10 cellular contexts compared by ENCODE assay signal in genomic region chr3:38519651-38520050, GRCh38. TPM values are rescaled to one million over a fixed set of nuclear protein-coding genes. Genes with fewer than 3 reads are reported as not detected.
DNase-seq lines count a peak whose midpoint lies in the region; ATAC-seq lines count a peak whose summit lies in the region.
"Had no signal": no experiment of that assay in that cellular context is flagged by ENCODE, and none has a peak within 500 bp of the region (broad histone marks: within the 10 kb centered on the region; RNA-seq: fewer than 3 reads in every experiment).

No MANE protein-coding gene starts in this region.

- H3K4me2 ChIP-seq in BLaER1 treated with 17β-estradiol and CSF1 and Interleukin-3, amounts not matched to agents 10 nM and 100 nM, result peak overlapping the region; percentile 43 to 73 (median 57)

- peak; percentile 87 for ATAC-seq in activated CD8-positive, alpha-beta T cell treated with anti-CD3 and anti-CD28 coated beads, Interleukin-2, amount 10 ng/mL, durations not matched to agents 7 days and 5 days

- no peaks in the 10 kb centered on the region for H3K27me3 ChIP-seq in BLaER1 treated with 17β-estradiol and CSF1 and Interleukin-3, amounts not matched to agents 10 nM and 100 nM
- H3K27me3 ChIP-seq in H7 (ENCODE audit: control insufficient read depth, insufficient read depth, low read length), result no peaks in the 10 kb centered on the region

- H3K4me3 Mint-ChIP-seq in activated CD8-positive, alpha-beta T cell treated with anti-CD3 and anti-CD28 coated beads, Interleukin-2, amount 10 ng/mL, durations not matched to agents 7 days and 5 days, result peak overlapping the region; percentile 50

- peaks cover 8 to 25% (median 19%) of the 10 kb centered on the region in 10 experiments; a peak in 19 of 20 replicates for H3K4me1 ChIP-seq in BLaER1 treated with 17β-estradiol and CSF1 and Interleukin-3, amounts not matched to agents 10 nM and 100 nM

- H3K27me3 Mint-ChIP-seq in activated CD8-positive, alpha-beta T cell treated with anti-CD3 and anti-CD28 coated beads, Interleukin-2, amount 10 ng/mL, durations not matched to agents 7 days and 5 days (ENCODE audit: low read depth), result no peaks in the 10 kb centered on the region

- peaks cover 0 to 18% (median 3%) of the 10 kb centered on the region in 11 experiments; a peak in 6 of 22 replicates for H4K20me1 ChIP-seq in BLaER1 treated with 17β-estradiol and CSF1 and Interleukin-3, amounts not matched to agents 10 nM and 100 nM

- intact Hi-C loops in head of caudate nucleus (cut with DNase I), result loop anchor here (5.0 kb wide), 1 partner anchor 133 kb away; no protein-coding TSS in a partner anchor

- H3K9me3 ChIP-seq in BLaER1 treated with 17β-estradiol and CSF1 and Interleukin-3, amounts not matched to agents 10 nM and 100 nM (replicated peaks in 1 of 11), result no peaks in the 10 kb centered on the region

- no peak overlapping the region for H3K4me3 ChIP-seq in BLaER1 treated with 17β-estradiol and CSF1 and Interleukin-3, amounts not matched to agents 10 nM and 100 nM
- H3K4me3 ChIP-seq in H7 (ENCODE audit: insufficient read depth, low read depth, low read length), result no peak overlapping the region

- peaks cover 25 to 53% (median 44%) of the 10 kb centered on the region in 11 experiments for H3K36me3 ChIP-seq in BLaER1 treated with 17β-estradiol and CSF1 and Interleukin-3, amounts not matched to agents 10 nM and 100 nM
- peaks cover 7% of the 10 kb centered on the region for H3K36me3 ChIP-seq in H7 (replicated peaks; ENCODE audit: control insufficient read depth, insufficient read depth, low read length)

- H3K27ac Mint-ChIP-seq in activated CD8-positive, alpha-beta T cell treated with anti-CD3 and anti-CD28 coated beads, Interleukin-2, amount 10 ng/mL, durations not matched to agents 7 days and 5 days, result peak overlapping the region; percentile 83

- peak overlapping the region in 1 of 11 experiments; percentile 16; a peak in 1 of 22 replicates for H3K27ac ChIP-seq in BLaER1 treated with 17β-estradiol and CSF1 and Interleukin-3, amounts not matched to agents 10 nM and 100 nM

- H3K9ac ChIP-seq in BLaER1 treated with 17β-estradiol and CSF1 and Interleukin-3, amounts not matched to agents 10 nM and 100 nM, result peak overlapping the region in 2 of 11 experiments; percentile 7 to 24; a peak in 3 of 22 replicates

- H3K36me3 Mint-ChIP-seq in activated CD8-positive, alpha-beta T cell treated with anti-CD3 and anti-CD28 coated beads, Interleukin-2, amount 10 ng/mL, durations not matched to agents 7 days and 5 days (ENCODE audit: low read depth), result peaks cover 37% of the 10 kb centered on the region

- POLR2A ChIA-PET in activated CD8-positive, alpha-beta T cell treated with anti-CD3 and anti-CD28 coated beads, Interleukin-2, amount 10 ng/mL, durations not matched to agents 7 days and 5 days (lab: Charles Lee), result no interaction called here

- DNase-seq in H7 (peak; percentile 57), iPS-NIHi11 (ENCODE audit: low spot score) (peak; percentile 42), head of caudate nucleus (no peak), DMS 273 treated with DMSO at 0.1 percent for 48 hours (lab: John Stamatoyannopoulos, UW) (no peak), NCI-H1417 (lab: John Stamatoyannopoulos, UW) (no peak)
- peak; percentile 72 for DNase-seq in activated CD8-positive, alpha-beta T cell treated with anti-CD3 and anti-CD28 coated beads, Interleukin-2, amount 10 ng/mL, durations not matched to agents 7 days and 5 days
- DNase-seq: NCI-H1105, NCI-H69, SHP77 treated with DMSO at 0.1 percent for 48 hours had no signal

- H3K9me3 Mint-ChIP-seq in activated CD8-positive, alpha-beta T cell treated with anti-CD3 and anti-CD28 coated beads, Interleukin-2, amount 10 ng/mL, durations not matched to agents 7 days and 5 days (ENCODE audit: insufficient read depth), result no peaks in the 10 kb centered on the region

- peaks cover 35% of the 10 kb centered on the region for H3K4me1 Mint-ChIP-seq in activated CD8-positive, alpha-beta T cell treated with anti-CD3 and anti-CD28 coated beads, Interleukin-2, amount 10 ng/mL, durations not matched to agents 7 days and 5 days (ENCODE audit: low read depth)

- CTCF ChIA-PET in activated CD8-positive, alpha-beta T cell treated with anti-CD3 and anti-CD28 coated beads, Interleukin-2, amount 10 ng/mL, durations not matched to agents 7 days and 5 days (lab: Charles Lee), result interaction anchor here (1.0 to 8.8 kb wide), 12 partner anchors 10 to 769 kb away, joined by 4 to 190 read pairs (median 20); partner anchors contain the start of genes EXOG and XYLB

RNA-seq across cellular contexts. Expression of gene EXOG, which starts 23.5 kb away (rescaled TPM):
- 3.5 and 5.6 TPM in 2 replicates for total RNA-seq in H7 (2014; rRNA removed; shearing (Covaris generic))
- total RNA-seq in activated CD8-positive, alpha-beta T cell treated with anti-CD3 and anti-CD28 coated beads, Interleukin-2, amount 10 ng/mL, durations not matched to agents 7 days and 5 days, result 10 to 100 TPM; 18.5 to 23.0 TPM

Comparison
In these comparisons a context has a peak if more than half of its experiments do, and no peak if none do; other contexts are left out.
1. DNase-seq: peak in H7 (single experiment), activated CD8-positive, alpha-beta T cell treated with anti-CD3 and anti-CD28 coated beads, Interleukin-2, amount 10 ng/mL, durations not matched to agents 7 days and 5 days (single experiment) and iPS-NIHi11 (single experiment); none in head of caudate nucleus (0 of 42), DMS 273 treated with DMSO at 0.1 percent for 48 hours (single experiment) and NCI-H1417 (0 of 3).